In genomic region chr12:122528582-122528981, GRCh38 we compare ENCODE assay signal across 15 cellular contexts. TPM values are rescaled to one million over a fixed set of nuclear protein-coding genes. Genes with fewer than 3 reads are reported as not detected.
DNase-seq lines count a peak whose midpoint lies in the region; ATAC-seq and TF ChIP-seq lines count a peak whose summit lies in the region.
"Had no signal": no experiment of that assay in that cellular context is flagged by ENCODE, and none has a peak within 500 bp of the region (broad histone marks: within the 10 kb centered on the region; RNA-seq: fewer than 3 reads in every experiment).

No MANE protein-coding gene starts in this region.

- H3K36me3 Mint-ChIP-seq in immature natural killer cell = no peaks in the 10 kb centered on the region

- DNase-seq in HCT116 (ENCODE audit: low read depth, low spot score) = no peak
- DNase-seq in RWPE2 (ENCODE audit: low spot score) = no peak
- no peak for DNase-seq in NOMO-1 (lab: John Stamatoyannopoulos, UW; ENCODE audit: unreplicated experiment in 2 of 2)
- DNase-seq in Right ventricle myocardium superior = no peak
- DNase-seq in immature natural killer cell = no peak
- DNase-seq in activated effector memory CD4-positive, alpha-beta T cell treated with Interleukin-2 at 50 U/mL for 16 hours = no peak
- DNase-seq: activated naive CD4-positive, alpha-beta T cell treated with anti-CD3 and anti-CD28 coated beads for 36 hours; Kasumi-1; NCI-H187 treated with DMSO at 0.1 percent for 48 hours; NCI-H82; stimulated activated CD4-positive, alpha-beta T cell treated with anti-CD3 and anti-CD28 coated beads, Interleukin-1b, Interleukin-23, amount 100 ng/mL, for 48 hours had no signal

- intact Hi-C loops in HCT116 (cut with micrococcal nuclease) (no loop called here), Right ventricle myocardium superior (cut with DNase I) (no loop called here)

- H3K4me3 ChIP-seq in BLaER1 treated with 17β-estradiol and CSF1 and Interleukin-3, amounts not matched to agents 10 nM and 100 nM = peak overlapping the region; percentile 88 to 99 (median 97); a peak in 14 of 20 replicates
- H3K4me3 ChIP-seq in HCT116 (replicated peaks in 1 of 2; ENCODE audit: low read depth in 1 of 2, low read length in 2 of 2) (peak overlapping the region; percentile 82 to 97), RWPE2 (ENCODE audit: severe bottlenecking) (peak overlapping the region; percentile 83), iPS-20b (ENCODE audit: low read length) (peak overlapping the region; percentile 97)

- H3K9me3 Mint-ChIP-seq in immature natural killer cell = no peaks in the 10 kb centered on the region
- H3K9me3 Mint-ChIP-seq: activated naive CD4-positive, alpha-beta T cell treated with anti-CD3 and anti-CD28 coated beads for 36 hours; type B pancreatic cell had no signal

- TF ChIP-seq POLR2A in HCT116 (IDR thresholded peaks at IDR 0.05; ENCODE audit: borderline replicate concordance, extremely low read depth, insufficient read depth, insufficient read length) = no peak

- CTCF ChIA-PET in HCT116 (lab: Charles Lee) = no interaction called here

- H3K36me3 ChIP-seq in BLaER1 treated with 17β-estradiol and CSF1 and Interleukin-3, amounts not matched to agents 10 nM and 100 nM = peaks cover 34 to 71% (median 65%) of the 10 kb centered on the region in 11 experiments
- H3K36me3 ChIP-seq in HCT116 (ENCODE audit: control insufficient read depth in 1 of 2, insufficient read depth in 2 of 2, low read length in 2 of 2) (peaks cover 5 to 29% of the 10 kb centered on the region in 2 experiments; a peak in 2 of 4 replicates), RWPE2 (ENCODE audit: low read depth) (peaks cover 75% of the 10 kb centered on the region), iPS-20b (ENCODE audit: insufficient read depth, low read depth, low read length) (peaks cover 59% of the 10 kb centered on the region)

- no peak overlapping the region for H3K27ac Mint-ChIP-seq in immature natural killer cell
- H3K27ac Mint-ChIP-seq: activated naive CD4-positive, alpha-beta T cell treated with anti-CD3 and anti-CD28 coated beads for 36 hours; type B pancreatic cell had no signal

- H3K27ac ChIP-seq in BLaER1 treated with 17β-estradiol and CSF1 and Interleukin-3, amounts not matched to agents 10 nM and 100 nM = peak overlapping the region in 5 of 11 experiments; percentile 96 to 100 (median 99); a peak in 7 of 22 replicates
- H3K27ac ChIP-seq in HCT116 (ENCODE audit: low read depth, low read length) (no peak overlapping the region), RWPE2 (ENCODE audit: poor library complexity, severe bottlenecking) (no peak overlapping the region), iPS-20b (ENCODE audit: low read length) (no peak overlapping the region)

- no peaks in the 10 kb centered on the region for H3K9me2 ChIP-seq in HCT116 (ENCODE audit: insufficient read depth)

- H3K4me1 ChIP-seq in BLaER1 treated with 17β-estradiol and CSF1 and Interleukin-3, amounts not matched to agents 10 nM and 100 nM = peaks cover 29 to 39% (median 32%) of the 10 kb centered on the region in 10 experiments
- H3K4me1 ChIP-seq in HCT116 (ENCODE audit: control insufficient read depth in 1 of 2, insufficient read depth in 2 of 2, low read length in 2 of 2) = peaks cover 8 to 24% of the 10 kb centered on the region in 2 experiments
- H3K4me1 ChIP-seq in RWPE2 (ENCODE audit: insufficient read depth, poor library complexity, severe bottlenecking) = peaks cover 17% of the 10 kb centered on the region
- peaks cover 12% of the 10 kb centered on the region; the same call in 1 of the 2 replicates for H3K4me1 ChIP-seq in iPS-20b (ENCODE audit: insufficient read depth, low read length)

- H3K4me2 ChIP-seq in BLaER1 treated with 17β-estradiol and CSF1 and Interleukin-3, amounts not matched to agents 10 nM and 100 nM = peak overlapping the region; percentile 72 to 93 (median 84)
- H3K4me2 ChIP-seq in HCT116 (ENCODE audit: low read length) = peak overlapping the region; percentile 83

- H3K27me3 Mint-ChIP-seq in immature natural killer cell (ENCODE audit: low read depth in 3 of 3) = peaks cover 0 to 5% (median 3%) of the 10 kb centered on the region in 3 donors
- H3K27me3 Mint-ChIP-seq: type B pancreatic cell had no signal

- peaks cover 0 to 20% of the 10 kb centered on the region in 2 donors for H3K4me1 Mint-ChIP-seq in immature natural killer cell

- RAD21 ChIA-PET in HCT116 (lab: Charles Lee; ENCODE audit: low non-redundant PET in 1 of 2, low total read pairs in 2 of 2, uncharacterized antibody in 2 of 2, unreplicated experiment in 2 of 2) = no interaction called here

- H4K20me1 ChIP-seq in BLaER1 treated with 17β-estradiol and CSF1 and Interleukin-3, amounts not matched to agents 10 nM and 100 nM = peaks cover 20 to 28% (median 26%) of the 10 kb centered on the region in 11 experiments
- peaks cover 13% of the 10 kb centered on the region; the same call in 1 of the 2 replicates for H4K20me1 ChIP-seq in HCT116 (ENCODE audit: insufficient read depth)

- no peak for ATAC-seq in HCT116
- no peak for ATAC-seq in RWPE2 (ENCODE audit: low read depth)
- ATAC-seq in Right ventricle myocardium superior (ENCODE audit: poor library complexity) = no peak

- no peak for TF ChIP-seq RAD21 in HCT116 (IDR thresholded peaks at IDR 0.05; ENCODE audit: low read depth)

- H3K79me2 ChIP-seq in HCT116 (ENCODE audit: insufficient read depth, low read length) = peaks cover 90% of the 10 kb centered on the region

- BruUV-seq in HCT116 (replicated peaks; lab: Mats Ljungman, UMichigan) = no TSS peak

- TF ChIP-seq CTCF in HCT116 (IDR thresholded peaks at IDR 0.05 in 2 of 3, conservative IDR thresholded peaks at IDR 0.05 in 1 of 3; ENCODE audit: borderline replicate concordance in 1 of 3, insufficient read depth in 1 of 3, low read depth in 2 of 3, low read length in 2 of 3) (no peak), RWPE2 (IDR thresholded peaks at IDR 0.05; ENCODE audit: poor library complexity, severe bottlenecking) (no peak)

- no peaks in the 10 kb centered on the region for H3K27me3 ChIP-seq in BLaER1 treated with 17β-estradiol and CSF1 and Interleukin-3, amounts not matched to agents 10 nM and 100 nM
- no peaks in the 10 kb centered on the region for H3K27me3 ChIP-seq in HCT116 (ENCODE audit: insufficient read depth, low read length)
- H3K27me3 ChIP-seq in RWPE2 (ENCODE audit: insufficient read depth, poor library complexity, severe bottlenecking) = no peaks in the 10 kb centered on the region
- no peaks in the 10 kb centered on the region for H3K27me3 ChIP-seq in iPS-20b (ENCODE audit: insufficient read depth, low read length)
- H3K27me3 ChIP-seq: cardiac muscle cell had no signal

- POLR2A ChIA-PET in HCT116 (lab: Charles Lee) = no interaction called here

- no peak overlapping the region for H2AFZ ChIP-seq in HCT116 (ENCODE audit: low read depth, low read length, poor library complexity, severe bottlenecking)

- no peak overlapping the region for H3K4me3 Mint-ChIP-seq in immature natural killer cell
- H3K4me3 Mint-ChIP-seq: activated naive CD4-positive, alpha-beta T cell treated with anti-CD3 and anti-CD28 coated beads for 36 hours; type B pancreatic cell had no signal

- H3K9ac ChIP-seq in BLaER1 treated with 17β-estradiol and CSF1 and Interleukin-3, amounts not matched to agents 10 nM and 100 nM = peak overlapping the region; percentile 76 to 100 (median 99); a peak in 21 of 22 replicates
- H3K9ac ChIP-seq in HCT116 (ENCODE audit: low read length) (peak overlapping the region; percentile 89), iPS-20b (ENCODE audit: low read depth, low read length) (peak overlapping the region; percentile 85; the same call in 1 of the 2 replicates)

- H3K9me3 ChIP-seq in BLaER1 treated with 17β-estradiol and CSF1 and Interleukin-3, amounts not matched to agents 10 nM and 100 nM (replicated peaks in 1 of 11) = no peaks in the 10 kb centered on the region
- no peaks in the 10 kb centered on the region for H3K9me3 ChIP-seq in HCT116 (ENCODE audit: control insufficient read depth in 1 of 2, insufficient read depth in 1 of 2, low read depth in 1 of 2, low read length in 2 of 2)
- no peaks in the 10 kb centered on the region for H3K9me3 ChIP-seq in RWPE2 (ENCODE audit: severe bottlenecking)
- no peaks in the 10 kb centered on the region for H3K9me3 ChIP-seq in iPS-20b (ENCODE audit: insufficient read depth, low read depth, low read length)

TF ChIP-seq in HCT116, 20 proteins besides CTCF, POLR2A, EP300 and RAD21 (continues in another document):
- TF ChIP-seq ZFX (IDR thresholded peaks at IDR 0.05) = no peak
- no peak for TF ChIP-seq SP1 (IDR thresholded peaks at IDR 0.05; ENCODE audit: low read depth)
- TF ChIP-seq MAX (IDR thresholded peaks at IDR 0.05) = no peak
- no peak for TF ChIP-seq ZNF274 (IDR thresholded peaks at IDR 0.05; ENCODE audit: low read depth, low read length)
- TF ChIP-seq EZH2 (IDR thresholded peaks at IDR 0.05) = no peak

RNA-seq across cellular contexts. Expression of gene KNTC1, which starts 1.5 kb away (rescaled TPM):
- total RNA-seq in HCT116 (2021; ENCODE audit: unreplicated experiment) = 70.2 TPM
- 24.0 and 28.3 TPM in 2 replicates for polyA plus RNA-seq in HCT116 (2012)
- total RNA-seq in Right ventricle myocardium superior = 2.3 TPM
- 1 to 10 TPM; 1.1 to 3.3 (median 1.4) TPM for polyA plus RNA-seq in immature natural killer cell

RNA-seq across cellular contexts. Expression of gene RSRC2, which starts 1.8 kb away (rescaled TPM):
- total RNA-seq in HCT116 (2021; ENCODE audit: unreplicated experiment) (68.7 TPM), Right ventricle myocardium superior (35.1 TPM)
- polyA plus RNA-seq in HCT116 (2012) = 45.0 and 47.6 TPM in 2 replicates
- 10 to 100 TPM; 13.0 to 50.7 (median 14.1) TPM for polyA plus RNA-seq in immature natural killer cell

RNA-seq across cellular contexts. Expression of gene ZCCHC8, which starts 27.9 kb away (rescaled TPM):
- total RNA-seq in HCT116 (2021; ENCODE audit: unreplicated experiment) (30.5 TPM), Right ventricle myocardium superior (8.0 TPM)
- polyA plus RNA-seq in HCT116 (2012) = 12.2 and 16.1 TPM in 2 replicates
- polyA plus RNA-seq in immature natural killer cell = 10 to 100 TPM in 1 of 3 donors, 1 to 10 TPM in 2; 2.4 to 13.2 (median 5.6) TPM

Comparison
In these comparisons a context has a peak if more than half of its experiments do, and no peak if none do; other contexts are left out.
1. RNA of gene KNTC1, which starts 1.5 kb away (total RNA-seq): 70.2 TPM in HCT116 (single experiment); 2.3 TPM in Right ventricle myocardium superior (single experiment); every median in the first group is over 10 times any median in the second.
2. Peak in every context shown above with its lines, with median percentiles within 50 percentile points of each other: H3K4me3 ChIP-seq and H3K9ac ChIP-seq.